Comparison of ENCODE assay signal across 8 cellular contexts in the genomic region with DNA sequence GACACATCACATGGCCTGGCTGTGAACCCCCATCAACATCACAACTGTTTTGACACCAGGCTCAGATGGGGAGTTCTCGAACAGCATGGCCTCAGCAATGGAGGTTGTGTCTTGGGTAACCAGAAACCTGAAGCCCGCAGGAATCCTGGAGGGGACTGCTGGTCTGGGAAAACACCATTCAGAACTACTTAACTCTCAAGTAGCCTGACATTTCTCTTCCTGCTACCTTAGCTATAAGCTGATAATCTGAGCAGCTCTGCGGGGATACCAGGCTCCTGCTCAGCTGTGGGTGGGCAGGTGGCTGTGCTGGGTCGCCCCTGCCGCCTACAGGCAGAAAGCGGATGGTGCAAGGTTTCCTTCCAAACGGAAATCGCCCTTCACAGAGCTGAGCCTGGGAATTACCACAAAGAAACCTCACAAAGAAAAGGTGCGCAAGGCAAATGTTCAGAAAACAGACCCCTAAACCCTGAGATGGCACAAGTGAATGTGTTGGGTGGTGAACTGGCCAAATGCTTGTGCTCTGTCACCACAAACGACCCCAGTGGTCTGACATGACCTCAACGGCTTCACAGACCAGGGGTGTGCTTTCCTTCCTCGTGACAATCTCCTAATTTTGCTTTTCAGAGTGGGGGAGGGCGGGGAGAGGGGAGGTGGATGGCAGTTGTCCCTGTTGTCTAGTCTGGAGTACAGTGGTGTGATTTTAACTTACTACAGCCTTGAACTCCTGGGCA. TPM values are rescaled to one million over a fixed set of nuclear protein-coding genes. Genes with fewer than 3 reads are reported as not detected.
A peak's percentile ranks its signal among the peaks of the same experiment; 100 is the strongest.
DNase-seq lines count a peak whose midpoint lies in the region; ATAC-seq and TF ChIP-seq lines count a peak whose summit lies in the region.

No MANE protein-coding gene starts in this region.

- no peak overlapping the region; the same call in 1 of the 2 replicates for H3K9ac ChIP-seq in HUES48 (ENCODE audit: low read depth, low read length)
- no peak overlapping the region for H3K9ac ChIP-seq in trophoblast cell (ENCODE audit: low read length)

- no peak overlapping the region for H2BK120ac ChIP-seq in trophoblast cell (ENCODE audit: insufficient read depth, low read length, poor library complexity)

- peak; percentile 83 for DNase-seq in OCI-M1 (lab: John Stamatoyannopoulos, UW)
- peak; percentile 24 for DNase-seq in activated T-helper 9 cell treated with anti-CD3 and anti-CD28 coated beads, Interleukin-2, amount 50 U/mL, for 16 hours (ENCODE audit: low read depth)
- DNase-seq in glomerular visceral epithelial cell (ENCODE audit: extremely low spot score) = peak; percentile 78
- DNase-seq in trophoblast cell = peak; percentile 80 to 82
- peak; percentile 57 to 69 for DNase-seq in uterus

- peak overlapping the region; percentile 50 for H3K27ac ChIP-seq in DOHH2 (ENCODE audit: low read depth, low read length)
- peak overlapping the region; percentile 86 for H3K27ac ChIP-seq in HUES48 (ENCODE audit: low read depth, low read length)
- H3K27ac ChIP-seq in trophoblast cell (ENCODE audit: low read depth, low read length) = no peak overlapping the region
- H3K27ac ChIP-seq in uterus = peak overlapping the region in 1 of 2 donors; percentile 66

- ATAC-seq in GM21515 (IDR thresholded peaks at IDR 0.05; ENCODE audit: unreplicated experiment) = peak; percentile 62

- H2BK5ac ChIP-seq in trophoblast cell (ENCODE audit: low read depth, low read length, poor library complexity) = no peak overlapping the region

- no peaks in the 10 kb centered on the region for H3K9me2 ChIP-seq in DOHH2 (replicated peaks; ENCODE audit: control insufficient read depth, low read length)

- H3K14ac ChIP-seq in trophoblast cell (ENCODE audit: low read length) = no peak overlapping the region

- H3K36me3 ChIP-seq in DOHH2 (ENCODE audit: control insufficient read depth, low read length) (peaks cover 38% of the 10 kb centered on the region), HUES48 (ENCODE audit: control insufficient read depth, insufficient read depth, low read length) (peaks cover 35% of the 10 kb centered on the region), trophoblast cell (ENCODE audit: control insufficient read depth in 1 of 2, insufficient read depth in 2 of 2, low read length in 2 of 2) (peaks cover 13 to 24% of the 10 kb centered on the region in 2 experiments), uterus (no peaks in the 10 kb centered on the region)

- H4K91ac ChIP-seq in trophoblast cell (ENCODE audit: low read depth, low read length) = no peak overlapping the region

- H3K79me2 ChIP-seq in DOHH2 (ENCODE audit: control insufficient read depth, low read length) (peaks cover 14% of the 10 kb centered on the region), trophoblast cell (ENCODE audit: control insufficient read depth, insufficient read depth, low read length, poor library complexity) (no peaks in the 10 kb centered on the region)

- H2AK5ac ChIP-seq in trophoblast cell (ENCODE audit: low read length) = no peak overlapping the region

- H3K4me1 ChIP-seq in DOHH2 (ENCODE audit: control insufficient read depth, low read length) (peaks cover 60% of the 10 kb centered on the region), HUES48 (ENCODE audit: control insufficient read depth, insufficient read depth, low read length) (peaks cover 49% of the 10 kb centered on the region), trophoblast cell (ENCODE audit: control insufficient read depth in 1 of 2, insufficient read depth in 2 of 2, low read length in 2 of 2) (peaks cover 7 to 14% of the 10 kb centered on the region in 2 experiments), uterus (peaks cover 3 to 10% of the 10 kb centered on the region in 2 donors)

- peaks cover 59% of the 10 kb centered on the region for H3F3A ChIP-seq in DOHH2 (ENCODE audit: control insufficient read depth, insufficient read depth)

- H3K18ac ChIP-seq in trophoblast cell (ENCODE audit: low read length) = no peak overlapping the region

- WGBS in trophoblast cell (ENCODE audit: extremely low coverage, insufficient coverage, insufficient read length) = no CpG with 5 or more reads among the region's 13 CpGs

- no peaks in the 10 kb centered on the region for H3K79me1 ChIP-seq in trophoblast cell (ENCODE audit: low read length)

- H3K23ac ChIP-seq in trophoblast cell (ENCODE audit: low read length) = no peak overlapping the region

- H4K12ac ChIP-seq in trophoblast cell (ENCODE audit: low read depth, low read length) = no peak overlapping the region

- H2AFZ ChIP-seq in trophoblast cell (ENCODE audit: insufficient read depth, low read length, poor library complexity) = no peak overlapping the region

- no peak for TF ChIP-seq POLR2A in uterus (IDR thresholded peaks at IDR 0.05)

- no peak overlapping the region for H4K8ac ChIP-seq in trophoblast cell (ENCODE audit: low read depth, low read length)

- H4K20me1 ChIP-seq in DOHH2 (ENCODE audit: control insufficient read depth, insufficient read depth, low read depth, low read length) = peaks cover 10% of the 10 kb centered on the region; the same call in 1 of the 2 replicates

- H3K4me3 ChIP-seq in DOHH2 (ENCODE audit: low read length) (0 out of 2 replicates have a peak overlapping the region, but pooled peaks have one; percentile 0), HUES48 (ENCODE audit: low read depth, low read length) (no peak overlapping the region), trophoblast cell (ENCODE audit: low read depth, low read length) (no peak overlapping the region), uterus (no peak overlapping the region)

- TF ChIP-seq CTCF in DOHH2 (IDR thresholded peaks at IDR 0.05; ENCODE audit: low read depth, low read length, poor library complexity, severe bottlenecking) (peak; percentile 94), uterus (IDR thresholded peaks at IDR 0.05) (peak; percentile 78 to 91 (median 84))

- H3K9me3 ChIP-seq in DOHH2 (ENCODE audit: control insufficient read depth, insufficient read depth, low read length) (no peaks in the 10 kb centered on the region), HUES48 (ENCODE audit: control insufficient read depth, insufficient read depth, low read length) (no peaks in the 10 kb centered on the region), trophoblast cell (ENCODE audit: insufficient read depth, low read depth, low read length) (peaks cover 1% of the 10 kb centered on the region), uterus (no peaks in the 10 kb centered on the region)

- H2BK12ac ChIP-seq in trophoblast cell (ENCODE audit: low read length) = no peak overlapping the region

- H3K4me2 ChIP-seq in DOHH2 (ENCODE audit: low read length) = peak overlapping the region; percentile 25
- no peak overlapping the region for H3K4me2 ChIP-seq in trophoblast cell (ENCODE audit: low read length)

- intact Hi-C loops in uterus (cut with DNase I; ENCODE audit: low total_unique reads) = no loop called here

- H3K4ac ChIP-seq in trophoblast cell (ENCODE audit: low read depth, low read length) = no peak overlapping the region

- H3K27me3 ChIP-seq in DOHH2 (ENCODE audit: control insufficient read depth, low read length) (no peaks in the 10 kb centered on the region), HUES48 (ENCODE audit: control insufficient read depth, insufficient read depth, low read length) (no peaks in the 10 kb centered on the region), trophoblast cell (ENCODE audit: insufficient read depth, low read length) (no peaks in the 10 kb centered on the region), uterus (no peaks in the 10 kb centered on the region)

RNA-seq across cellular contexts. Expression of a gene that starts 29.5 kb away (rescaled TPM):
- 333 and 360 TPM in 2 replicates for polyA plus RNA-seq in trophoblast cell (2013)
- 100 to 1,000 TPM in 2 of 4 donors, 10 to 100 TPM in 2; 71.2 to 207 (median 110) TPM for total RNA-seq in uterus

RNA-seq across cellular contexts. Expression of a gene that starts 29.8 kb away (rescaled TPM):
- 20.7 and 21.8 TPM in 2 replicates for polyA plus RNA-seq in trophoblast cell (2013)
- total RNA-seq in uterus = 10 to 100 TPM in 1 of 4 donors, 1 to 10 TPM in 3; 3.3 to 18.5 (median 5.8) TPM

Comparison
In these comparisons a context has a peak if more than half of its experiments do, and no peak if none do; other contexts are left out.
1. DNase-seq: peak in every context shown above with its lines; median percentile 83 in OCI-M1; 81 in trophoblast cell; 78 in glomerular visceral epithelial cell; 63 in uterus; 24 in activated T-helper 9 cell treated with anti-CD3 and anti-CD28 coated beads, Interleukin-2, amount 50 U/mL, for 16 hours.